In genomic region chr3:39457361-39457760, GRCh38 we compare ENCODE assay signal across 25 cellular contexts. TPM values are rescaled to one million over a fixed set of nuclear protein-coding genes. Genes with fewer than 3 reads are reported as not detected.
"Had no signal": no experiment of that assay in that cellular context is flagged by ENCODE, and none has a peak within 500 bp of the region (broad histone marks: within the 10 kb centered on the region; RNA-seq: fewer than 3 reads in every experiment).

No MANE protein-coding gene starts in this region.

- H3K27me3 Mint-ChIP-seq: progenitor cell of endocrine pancreas had no signal

- DNase-seq: cortex of kidney; effector CD4-positive, alpha-beta T cell; foreskin fibroblast; gastrocnemius medialis; mucosa of descending colon; naive B cell; right lobe of liver; small intestine; stimulated activated CD4-positive, alpha-beta T cell treated with anti-CD3 and anti-CD28 coated beads, Interleukin-15, amount 100 ng/mL, for 24 hours; stimulated activated CD4-positive, alpha-beta T cell treated with anti-CD3 and anti-CD28 coated beads, Interleukin-2, amount 100 ng/mL, for 48 hours; stimulated activated CD8-positive, alpha-beta memory T cell treated with anti-CD3 and anti-CD28 coated beads, Interleukin-4, amount 100 ng/mL, for 48 hours; stimulated activated naive CD4-positive, alpha-beta T cell; thyroid gland had no signal

- H3K9me3 ChIP-seq: gastrocnemius medialis, mucosa of descending colon, neutrophil, right lobe of liver, suprapubic skin, thyroid gland had no signal

- ATAC-seq: esophagus mucosa; gastrocnemius medialis; left lobe of liver; mucosa of descending colon; natural killer cell treated with Interleukin-12 subunit alpha and Interleukin-12 subunit beta and Interleukin-15 and Interleukin-18, amount 100 ng/mL, for 72 hours; right lobe of liver had no signal

- H2AFZ ChIP-seq: parathyroid adenoma had no signal

- H3K79me2 ChIP-seq: parathyroid adenoma had no signal

- H3K27ac Mint-ChIP-seq: memory B cell; naive B cell; natural killer cell treated with Interleukin-12 subunit alpha and Interleukin-12 subunit beta and Interleukin-15 and Interleukin-18, amount 100 ng/mL, for 72 hours; progenitor cell of endocrine pancreas; type B pancreatic cell had no signal

- H3K27me3 ChIP-seq: gastrocnemius medialis, neutrophil, right lobe of liver, suprapubic skin, thyroid gland had no signal

- H3K4me1 ChIP-seq: gastrocnemius medialis, right lobe of liver, suprapubic skin, thyroid gland had no signal

- H3K27ac ChIP-seq: gastrocnemius medialis, neutrophil, parathyroid adenoma, right lobe of liver, suprapubic skin, thyroid gland had no signal

- H3K4me3 ChIP-seq: gastrocnemius medialis, lung, mucosa of descending colon, right lobe of liver, suprapubic skin, thyroid gland had no signal

- H3K4me1 Mint-ChIP-seq: memory B cell, naive B cell had no signal

- H3K9me3 Mint-ChIP-seq: memory B cell; natural killer cell treated with Interleukin-12 subunit alpha and Interleukin-12 subunit beta and Interleukin-15 and Interleukin-18, amount 100 ng/mL, for 72 hours; neural crest cell; type B pancreatic cell had no signal

- H3K36me3 ChIP-seq: gastrocnemius medialis, neutrophil, right lobe of liver, suprapubic skin, thyroid gland had no signal

- H3K4me3 Mint-ChIP-seq: memory B cell; naive B cell; natural killer cell treated with Interleukin-12 subunit alpha and Interleukin-12 subunit beta and Interleukin-15 and Interleukin-18, amount 100 ng/mL, for 72 hours; neural crest cell; type B pancreatic cell had no signal

RNA-seq across cellular contexts. Expression of gene MOBP, which starts 10.1 kb away (rescaled TPM):
- total RNA-seq: esophagus mucosa; gastrocnemius medialis; left lobe of liver; liver; natural killer cell treated with Interleukin-12 subunit alpha and Interleukin-12 subunit beta and Interleukin-15 and Interleukin-18, amount 100 ng/mL, for 72 hours; neural crest cell; progenitor cell of endocrine pancreas; right lobe of liver; suprapubic skin; thyroid gland had no signal
